In the genomic region with DNA sequence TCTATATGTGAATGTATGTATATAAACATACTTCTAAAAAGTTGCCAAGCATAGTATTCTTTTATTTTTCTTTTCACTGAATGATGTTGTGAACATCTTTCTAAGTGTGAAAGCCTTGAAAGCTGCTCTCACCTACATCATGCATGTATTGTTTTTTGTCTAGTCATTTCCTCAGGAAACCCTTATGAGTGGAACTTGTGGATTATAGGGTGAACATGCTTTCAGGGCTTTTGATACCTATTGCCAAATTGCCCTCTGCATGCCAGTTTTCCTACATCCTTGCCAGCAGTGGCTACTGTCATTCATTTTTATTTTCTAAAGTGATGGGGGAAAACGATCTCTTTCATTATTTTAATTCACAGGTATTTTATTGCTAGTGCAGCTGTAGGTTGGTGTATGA, we compare ENCODE assay signal across 2 cellular contexts.
TF ChIP-seq lines count a peak whose summit lies in the region.

No MANE protein-coding gene starts in this region.

TF ChIP-seq in HepG2, 621 proteins besides CTCF, POLR2A, EP300 and RAD21 (continued from another document):
- no peak for TF ChIP-seq SCMH1 (CRISPR knock-in tag; IDR thresholded peaks at IDR 0.05; ENCODE audit: borderline replicate concordance)
- TF ChIP-seq, protein P1, sequence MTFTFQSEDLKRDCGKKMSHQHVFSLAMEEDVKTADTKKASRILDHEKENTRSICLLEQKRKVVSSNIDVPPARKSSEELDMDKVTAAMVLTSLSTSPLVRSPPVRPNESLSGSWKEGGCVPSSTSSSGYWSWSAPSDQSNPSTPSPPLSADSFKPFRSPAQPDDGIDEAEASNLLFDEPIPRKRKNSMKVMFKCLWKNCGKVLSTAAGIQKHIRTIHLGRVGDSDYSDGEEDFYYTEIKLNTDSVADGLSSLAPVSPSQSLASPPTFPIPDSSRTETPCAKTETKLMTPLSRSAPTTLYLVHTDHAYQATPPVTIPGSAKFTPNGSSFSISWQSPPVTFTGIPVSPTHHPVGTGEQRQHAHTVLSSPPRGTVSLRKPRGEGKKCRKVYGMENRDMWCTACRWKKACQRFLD (CRISPR knock-in tag; IDR thresholded peaks at IDR 0.05; ENCODE audit: borderline replicate concordance) = no peak

TF ChIP-seq in endothelial cell of umbilical vein, 7 proteins besides CTCF, POLR2A, EP300 and RAD21 (continued from another document):
- TF ChIP-seq FOS (IDR thresholded peaks at IDR 0.05; ENCODE audit: borderline replicate concordance, insufficient read depth, low read length) = peak; percentile 60
- TF ChIP-seq, protein P2, sequence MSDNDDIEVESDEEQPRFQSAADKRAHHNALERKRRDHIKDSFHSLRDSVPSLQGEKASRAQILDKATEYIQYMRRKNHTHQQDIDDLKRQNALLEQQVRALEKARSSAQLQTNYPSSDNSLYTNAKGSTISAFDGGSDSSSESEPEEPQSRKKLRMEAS (IDR thresholded peaks at IDR 0.05; ENCODE audit: insufficient read depth, insufficient read length) = no peak
